Comparison of ENCODE assay signal across 16 cellular contexts in the genomic region with DNA sequence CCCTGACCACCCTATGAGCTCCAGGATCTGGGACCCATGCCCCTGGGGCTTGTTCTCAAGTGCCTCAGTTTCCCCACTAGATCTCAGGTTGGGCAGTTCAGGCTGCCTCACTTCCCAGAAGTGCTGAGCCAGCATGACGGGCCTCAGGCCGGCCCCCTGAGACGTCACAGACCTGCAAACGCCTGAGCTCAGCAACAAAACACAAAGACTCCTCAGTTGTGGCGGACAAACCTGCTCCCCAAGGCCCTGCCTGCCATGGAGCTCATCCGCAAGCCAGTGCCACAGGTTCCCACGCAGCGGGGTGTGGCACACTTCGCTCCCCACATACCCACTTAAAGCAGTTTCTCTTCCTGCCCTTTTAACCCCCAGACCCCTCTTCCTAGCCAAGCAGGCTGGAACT. TPM values are rescaled to one million over a fixed set of nuclear protein-coding genes. Genes with fewer than 3 reads are reported as not detected.
DNase-seq lines count a peak whose midpoint lies in the region; ATAC-seq, FAIRE-seq and TF ChIP-seq lines count a peak whose summit lies in the region.
"Had no signal": no experiment of that assay in that cellular context is flagged by ENCODE, and none has a peak within 500 bp of the region (broad histone marks: within the 10 kb centered on the region; RNA-seq: fewer than 3 reads in every experiment).

No MANE protein-coding gene starts in this region.

- no peak for DNase-seq in activated naive CD8-positive, alpha-beta T cell treated with anti-CD3 and anti-CD28 coated beads, Interleukin-2, amount 10 ng/mL, durations not matched to agents 7 days and 5 days
- DNase-seq in activated naive CD8-positive, alpha-beta T cell treated with anti-CD3 and anti-CD28 coated beads for 36 hours = no peak
- DNase-seq in bronchial epithelial cell (ENCODE audit: low read depth) (peak; percentile 69), natural killer cell (no peak), vagina (ENCODE audit: extremely low spot score in 2 of 2) (no peak), ascending aorta (ENCODE audit: low spot score in 2 of 2) (no peak)
- DNase-seq: activated T-cell treated with anti-CD3 and anti-CD28 coated beads, Interleukin-2, amount 50 U/mL, for 4 hours; GOT3; midbrain; NCI-H2227 treated with DMSO at 0.1 percent for 48 hours; retina had no signal

- H3K4me1 ChIP-seq in vagina (peaks cover 53% of the 10 kb centered on the region), ascending aorta (no peaks in the 10 kb centered on the region)

- H3K4me3 Mint-ChIP-seq in activated naive CD8-positive, alpha-beta T cell treated with anti-CD3 and anti-CD28 coated beads, Interleukin-2, amount 10 ng/mL, durations not matched to agents 7 days and 5 days = no peak overlapping the region
- no peak overlapping the region for H3K4me3 Mint-ChIP-seq in activated naive CD8-positive, alpha-beta T cell treated with anti-CD3 and anti-CD28 coated beads for 36 hours
- peak overlapping the region; percentile 56 for H3K4me3 Mint-ChIP-seq in natural killer cell
- H3K4me3 Mint-ChIP-seq: activated T-cell treated with anti-CD3 and anti-CD28 coated beads, Interleukin-2, amount 50 U/mL, for 4 hours had no signal

- FAIRE-seq in bronchial epithelial cell (lab: Jason Lieb, UNC) = no peak
- FAIRE-seq: GM12891, GM19239 had no signal

- peaks cover 19% of the 10 kb centered on the region for H3K36me3 ChIP-seq in bronchial epithelial cell (ENCODE audit: control insufficient read depth, insufficient read depth, low read length)
- no peaks in the 10 kb centered on the region for H3K36me3 ChIP-seq in vagina
- no peaks in the 10 kb centered on the region for H3K36me3 ChIP-seq in ascending aorta
- H3K36me3 ChIP-seq: thoracic aorta had no signal

- no peaks in the 10 kb centered on the region for H3K9me3 Mint-ChIP-seq in activated naive CD8-positive, alpha-beta T cell treated with anti-CD3 and anti-CD28 coated beads, Interleukin-2, amount 10 ng/mL, durations not matched to agents 7 days and 5 days
- no peaks in the 10 kb centered on the region for H3K9me3 Mint-ChIP-seq in activated naive CD8-positive, alpha-beta T cell treated with anti-CD3 and anti-CD28 coated beads for 36 hours
- H3K9me3 Mint-ChIP-seq in natural killer cell = no peaks in the 10 kb centered on the region
- H3K9me3 Mint-ChIP-seq: activated T-cell treated with anti-CD3 and anti-CD28 coated beads, Interleukin-2, amount 50 U/mL, for 4 hours had no signal

- H3K27ac ChIP-seq in vagina (peak overlapping the region; percentile 59), ascending aorta (no peak overlapping the region)
- H3K27ac ChIP-seq: thoracic aorta had no signal

- peaks cover 19% of the 10 kb centered on the region for H3K27me3 Mint-ChIP-seq in activated naive CD8-positive, alpha-beta T cell treated with anti-CD3 and anti-CD28 coated beads, Interleukin-2, amount 10 ng/mL, durations not matched to agents 7 days and 5 days
- H3K27me3 Mint-ChIP-seq in activated naive CD8-positive, alpha-beta T cell treated with anti-CD3 and anti-CD28 coated beads for 36 hours = no peaks in the 10 kb centered on the region
- peaks cover 39 to 78% of the 10 kb centered on the region in 2 donors for H3K27me3 Mint-ChIP-seq in natural killer cell (ENCODE audit: low read depth in 2 of 2)

- TF ChIP-seq POLR2A in vagina (IDR thresholded peaks at IDR 0.05) = no peak

- H3K27ac Mint-ChIP-seq in activated naive CD8-positive, alpha-beta T cell treated with anti-CD3 and anti-CD28 coated beads, Interleukin-2, amount 10 ng/mL, durations not matched to agents 7 days and 5 days = no peak overlapping the region
- no peak overlapping the region for H3K27ac Mint-ChIP-seq in activated naive CD8-positive, alpha-beta T cell treated with anti-CD3 and anti-CD28 coated beads for 36 hours
- H3K27ac Mint-ChIP-seq in natural killer cell = peak overlapping the region in 1 of 2 donors; percentile 63

- H3K4me3 ChIP-seq in bronchial epithelial cell (ENCODE audit: low read depth, low read length) (no peak overlapping the region), vagina (no peak overlapping the region), ascending aorta (no peak overlapping the region)
- H3K4me3 ChIP-seq: thoracic aorta had no signal

- H3K36me3 Mint-ChIP-seq in activated naive CD8-positive, alpha-beta T cell treated with anti-CD3 and anti-CD28 coated beads, Interleukin-2, amount 10 ng/mL, durations not matched to agents 7 days and 5 days = no peaks in the 10 kb centered on the region
- no peaks in the 10 kb centered on the region for H3K36me3 Mint-ChIP-seq in activated naive CD8-positive, alpha-beta T cell treated with anti-CD3 and anti-CD28 coated beads for 36 hours
- H3K36me3 Mint-ChIP-seq in natural killer cell = no peaks in the 10 kb centered on the region

- H3K4me1 Mint-ChIP-seq in activated naive CD8-positive, alpha-beta T cell treated with anti-CD3 and anti-CD28 coated beads, Interleukin-2, amount 10 ng/mL, durations not matched to agents 7 days and 5 days = peaks cover 6% of the 10 kb centered on the region
- peaks cover 5% of the 10 kb centered on the region for H3K4me1 Mint-ChIP-seq in activated naive CD8-positive, alpha-beta T cell treated with anti-CD3 and anti-CD28 coated beads for 36 hours
- peaks cover 33 to 55% of the 10 kb centered on the region in 2 donors for H3K4me1 Mint-ChIP-seq in natural killer cell

- intact Hi-C loops in natural killer cell (cut with micrococcal nuclease) (no loop called here), vagina (cut with DNase I) (no loop called here), ascending aorta (cut with DNase I) (no loop called here)

- H3K9me3 ChIP-seq in vagina (no peaks in the 10 kb centered on the region), ascending aorta (no peaks in the 10 kb centered on the region)
- H3K9me3 ChIP-seq: thoracic aorta had no signal

- no peak for TF ChIP-seq CTCF in bronchial epithelial cell (IDR thresholded peaks at IDR 0.05; ENCODE audit: insufficient read depth, low read length, severe bottlenecking)
- TF ChIP-seq CTCF in natural killer cell (IDR thresholded peaks at IDR 0.05) = no peak
- no peak for TF ChIP-seq CTCF in vagina (IDR thresholded peaks at IDR 0.05)
- TF ChIP-seq CTCF in ascending aorta (IDR thresholded peaks at IDR 0.05) = no peak

- POLR2A ChIA-PET in activated naive CD8-positive, alpha-beta T cell treated with anti-CD3 and anti-CD28 coated beads, Interleukin-2, amount 10 ng/mL, durations not matched to agents 7 days and 5 days (lab: Charles Lee) = no interaction called here

- ATAC-seq in activated naive CD8-positive, alpha-beta T cell treated with anti-CD3 and anti-CD28 coated beads, Interleukin-2, amount 10 ng/mL, durations not matched to agents 7 days and 5 days (ENCODE audit: low read depth) = peak; percentile 25
- ATAC-seq in natural killer cell (peak in 2 of 3 donors; percentile 38 to 49), HG03196 (IDR thresholded peaks at IDR 0.05; ENCODE audit: unreplicated experiment) (no peak), HG03439 (IDR thresholded peaks at IDR 0.05; ENCODE audit: unreplicated experiment) (no peak)
- ATAC-seq: activated T-cell treated with anti-CD3 and anti-CD28 coated beads, Interleukin-2, amount 50 U/mL, for 4 hours had no signal

- no peaks in the 10 kb centered on the region for H3K27me3 ChIP-seq in bronchial epithelial cell (ENCODE audit: control insufficient read depth, insufficient read depth, low read length)
- no peaks in the 10 kb centered on the region for H3K27me3 ChIP-seq in vagina
- H3K27me3 ChIP-seq in ascending aorta = no peaks in the 10 kb centered on the region

RNA-seq across cellular contexts. Expression of a gene that starts 45.2 kb away (rescaled TPM):
- total RNA-seq in activated naive CD8-positive, alpha-beta T cell treated with anti-CD3 and anti-CD28 coated beads, Interleukin-2, amount 10 ng/mL, durations not matched to agents 7 days and 5 days = 1 to 10 TPM; 1.5 TPM
- 1 to 10 TPM; 3.2 to 3.7 TPM for total RNA-seq in activated naive CD8-positive, alpha-beta T cell treated with anti-CD3 and anti-CD28 coated beads for 36 hours
- 85.3 and 161 TPM in 2 replicates for total RNA-seq in bronchial epithelial cell
- 10 to 100 TPM in 1 of 3 donors, 1 to 10 TPM in 2; 5.8 to 18.8 (median 7.8) TPM for total RNA-seq in natural killer cell
- 58.2 TPM for total RNA-seq in vagina
- total RNA-seq in ascending aorta = 1.6 TPM

Comparison
In these comparisons a context has a peak if more than half of its experiments do, and no peak if none do; other contexts are left out.
1. ATAC-seq: peak in activated naive CD8-positive, alpha-beta T cell treated with anti-CD3 and anti-CD28 coated beads, Interleukin-2, amount 10 ng/mL, durations not matched to agents 7 days and 5 days (single experiment) and natural killer cell (2 of 3); none in HG03196 (single experiment) and HG03439 (single experiment).